ENCODE assay signal across 11 cellular contexts in genomic region chr13:52615817-52616216, GRCh38. TPM values are rescaled to one million over a fixed set of nuclear protein-coding genes. Genes with fewer than 3 reads are reported as not detected.
DNase-seq lines count a peak whose midpoint lies in the region; ATAC-seq, FAIRE-seq and TF ChIP-seq lines count a peak whose summit lies in the region.
"Had no signal": no experiment of that assay in that cellular context is flagged by ENCODE, and none has a peak within 500 bp of the region (broad histone marks: within the 10 kb centered on the region; RNA-seq: fewer than 3 reads in every experiment).

No MANE protein-coding gene starts in this region.

- WGBS in pancreas, 2 donors, result 82 to 83% methylated on average over 5 of the region's 5 CpGs

- peaks cover 23% of the 10 kb centered on the region for H3K4me1 Mint-ChIP-seq in activated T-cell treated with anti-CD3 and anti-CD28 coated beads, Interleukin-2, amount 50 U/mL, for 4 hours (ENCODE audit: low read depth)
- H3K4me1 Mint-ChIP-seq in activated T-helper 1 cell treated with anti-CD3 and anti-CD28 coated beads, Interleukin-12 subunit alpha, Interleukin-12 subunit beta, Interleukin-2, Interleukin-4 antibody, amounts not matched to agents 30 ng/mL and 10 ng/mL and 1 ng/mL, durations not matched to agents 14 hours and 24 hours and 36 hours (ENCODE audit: low read depth), result peaks cover 13% of the 10 kb centered on the region
- H3K4me1 Mint-ChIP-seq in osteocyte (ENCODE audit: unreplicated experiment), result peaks cover 13% of the 10 kb centered on the region

- no peak overlapping the region for H3K27ac ChIP-seq in pancreas
- H3K27ac ChIP-seq: neutrophil had no signal

- H3K9me3 ChIP-seq in pancreas, result no peaks in the 10 kb centered on the region
- H3K9me3 ChIP-seq: neutrophil had no signal

- H3K9me3 Mint-ChIP-seq in activated T-cell treated with anti-CD3 and anti-CD28 coated beads, Interleukin-2, amount 50 U/mL, for 4 hours, result no peaks in the 10 kb centered on the region
- H3K9me3 Mint-ChIP-seq in activated T-helper 1 cell treated with anti-CD3 and anti-CD28 coated beads, Interleukin-12 subunit alpha, Interleukin-12 subunit beta, Interleukin-2, Interleukin-4 antibody, amounts not matched to agents 30 ng/mL and 10 ng/mL and 1 ng/mL, durations not matched to agents 14 hours and 24 hours and 36 hours, result no peaks in the 10 kb centered on the region
- H3K9me3 Mint-ChIP-seq in osteocyte (ENCODE audit: unreplicated experiment), result peaks cover 7% of the 10 kb centered on the region

- H3K4me3 ChIP-seq in pancreas, result no peak overlapping the region

- peaks cover 0 to 2% (median 0%) of the 10 kb centered on the region in 3 donors for H3K4me1 ChIP-seq in pancreas

- TF ChIP-seq CTCF in osteocyte (IDR thresholded peaks at IDR 0.05), result no peak
- no peak for TF ChIP-seq CTCF in pancreas (IDR thresholded peaks at IDR 0.05)

- H3K27me3 Mint-ChIP-seq in activated T-cell treated with anti-CD3 and anti-CD28 coated beads, Interleukin-2, amount 50 U/mL, for 4 hours (ENCODE audit: low read depth), result peaks cover 2% of the 10 kb centered on the region
- H3K27me3 Mint-ChIP-seq in activated T-helper 1 cell treated with anti-CD3 and anti-CD28 coated beads, Interleukin-12 subunit alpha, Interleukin-12 subunit beta, Interleukin-2, Interleukin-4 antibody, amounts not matched to agents 30 ng/mL and 10 ng/mL and 1 ng/mL, durations not matched to agents 14 hours and 24 hours and 36 hours (ENCODE audit: insufficient read depth), result peaks cover 8% of the 10 kb centered on the region
- H3K27me3 Mint-ChIP-seq in osteocyte (ENCODE audit: unreplicated experiment), result no peaks in the 10 kb centered on the region

- peak overlapping the region; percentile 97 for H3K4me3 Mint-ChIP-seq in activated T-cell treated with anti-CD3 and anti-CD28 coated beads, Interleukin-2, amount 50 U/mL, for 4 hours
- H3K4me3 Mint-ChIP-seq in activated T-helper 1 cell treated with anti-CD3 and anti-CD28 coated beads, Interleukin-12 subunit alpha, Interleukin-12 subunit beta, Interleukin-2, Interleukin-4 antibody, amounts not matched to agents 30 ng/mL and 10 ng/mL and 1 ng/mL, durations not matched to agents 14 hours and 24 hours and 36 hours, result peak overlapping the region; percentile 99
- peak overlapping the region; percentile 99 for H3K4me3 Mint-ChIP-seq in osteocyte (ENCODE audit: unreplicated experiment)

- no peak for DNase-seq in activated T-cell treated with anti-CD3 and anti-CD28 coated beads, Interleukin-2, amount 50 U/mL, for 4 hours
- no peak for DNase-seq in activated T-cell treated with anti-CD3 and anti-CD28 coated beads, Interleukin-2, amount 50 U/mL, for 1 hour
- DNase-seq in Kasumi-1 (lab: John Stamatoyannopoulos, UW), result peak; percentile 29 to 36
- no peak for DNase-seq in activated T-helper 1 cell treated with anti-CD3 and anti-CD28 coated beads, Interleukin-12 subunit alpha, Interleukin-12 subunit beta, Interleukin-2, Interleukin-4 antibody, amounts not matched to agents 30 ng/mL and 10 ng/mL and 1 ng/mL, durations not matched to agents 14 hours and 24 hours and 36 hours (ENCODE audit: low spot score)
- no peak for DNase-seq in osteocyte (ENCODE audit: extremely low spot score, unreplicated experiment)
- no peak for DNase-seq in HK-2 (ENCODE audit: unreplicated experiment)
- no peak for DNase-seq in pancreas
- no peak for DNase-seq in NOMO-1 treated with DMSO at 0.1 percent for 48 hours (lab: John Stamatoyannopoulos, UW; ENCODE audit: unreplicated experiment)
- DNase-seq: anterior cingulate cortex, NCI-H1417 treated with DMSO at 0.1 percent for 48 hours had no signal

- H3K27me3 ChIP-seq in pancreas, result no peaks in the 10 kb centered on the region

- peak overlapping the region; percentile 95 for H3K27ac Mint-ChIP-seq in activated T-helper 1 cell treated with anti-CD3 and anti-CD28 coated beads, Interleukin-12 subunit alpha, Interleukin-12 subunit beta, Interleukin-2, Interleukin-4 antibody, amounts not matched to agents 30 ng/mL and 10 ng/mL and 1 ng/mL, durations not matched to agents 14 hours and 24 hours and 36 hours
- H3K27ac Mint-ChIP-seq in osteocyte (ENCODE audit: unreplicated experiment), result no peak overlapping the region

- FAIRE-seq in pancreas (lab: Jason Lieb, UNC), result no peak

- intact Hi-C loops in activated T-helper 1 cell treated with anti-CD3 and anti-CD28 coated beads, Interleukin-12 subunit alpha, Interleukin-12 subunit beta, Interleukin-2, Interleukin-4 antibody, amounts not matched to agents 30 ng/mL and 10 ng/mL and 1 ng/mL, durations not matched to agents 14 hours and 24 hours and 36 hours (cut with micrococcal nuclease), result loop anchor here (10.0 kb wide), 1 partner anchor 421 kb away; no protein-coding TSS in a partner anchor
- intact Hi-C loops in pancreas (cut with DNase I), result no loop called here

- no peaks in the 10 kb centered on the region for H3K36me3 Mint-ChIP-seq in activated T-cell treated with anti-CD3 and anti-CD28 coated beads, Interleukin-2, amount 50 U/mL, for 4 hours (ENCODE audit: insufficient read depth)
- peaks cover 2% of the 10 kb centered on the region for H3K36me3 Mint-ChIP-seq in activated T-helper 1 cell treated with anti-CD3 and anti-CD28 coated beads, Interleukin-12 subunit alpha, Interleukin-12 subunit beta, Interleukin-2, Interleukin-4 antibody, amounts not matched to agents 30 ng/mL and 10 ng/mL and 1 ng/mL, durations not matched to agents 14 hours and 24 hours and 36 hours (ENCODE audit: low read depth)
- H3K36me3 Mint-ChIP-seq in osteocyte (ENCODE audit: unreplicated experiment), result no peaks in the 10 kb centered on the region

- ATAC-seq in activated T-cell treated with anti-CD3 and anti-CD28 coated beads, Interleukin-2, amount 50 U/mL, for 4 hours, result no peak
- no peak for ATAC-seq in pancreas

- no peaks in the 10 kb centered on the region for H3K36me3 ChIP-seq in pancreas
- H3K36me3 ChIP-seq: neutrophil had no signal

RNA-seq across cellular contexts. Expression of gene HNRNPA1L2, which starts 26.4 kb away (rescaled TPM):
- total RNA-seq in activated T-cell treated with anti-CD3 and anti-CD28 coated beads, Interleukin-2, amount 50 U/mL, for 4 hours, result 1 to 10 TPM; 7.5 to 9.7 (median 8.9) TPM
- total RNA-seq in activated T-helper 1 cell treated with anti-CD3 and anti-CD28 coated beads, Interleukin-12 subunit alpha, Interleukin-12 subunit beta, Interleukin-2, Interleukin-4 antibody, amounts not matched to agents 30 ng/mL and 10 ng/mL and 1 ng/mL, durations not matched to agents 14 hours and 24 hours and 36 hours, result 8.8 and 9.6 TPM in 2 replicates
- total RNA-seq in osteocyte, result 7.2 and 8.9 TPM in 2 replicates
- 1 to 10 TPM; 1.9 to 4.0 (median 2.7) TPM for total RNA-seq in pancreas
- 10 to 100 TPM in 1 of 2 donors, 1 to 10 TPM in 1; 8.5 to 15.0 TPM for polyA plus RNA-seq in pancreas

RNA-seq across cellular contexts. Expression of gene SUGT1, which starts 36.8 kb away (rescaled TPM):
- 10 to 100 TPM; 59.8 to 73.2 (median 63.9) TPM for total RNA-seq in activated T-cell treated with anti-CD3 and anti-CD28 coated beads, Interleukin-2, amount 50 U/mL, for 4 hours
- 63.3 and 66.1 TPM in 2 replicates for total RNA-seq in activated T-helper 1 cell treated with anti-CD3 and anti-CD28 coated beads, Interleukin-12 subunit alpha, Interleukin-12 subunit beta, Interleukin-2, Interleukin-4 antibody, amounts not matched to agents 30 ng/mL and 10 ng/mL and 1 ng/mL, durations not matched to agents 14 hours and 24 hours and 36 hours
- total RNA-seq in osteocyte (46.1 and 48.4 TPM in 2 replicates), pancreas (10 to 100 TPM; 16.9 to 28.7 (median 21.8) TPM)
- polyA plus RNA-seq in pancreas, result 10 to 100 TPM; 16.6 to 24.3 TPM

Comparison
In these comparisons a context has a peak if more than half of its experiments do, and no peak if none do; other contexts are left out.
1. DNase-seq: peak in Kasumi-1 (2 of 2); none in activated T-cell treated with anti-CD3 and anti-CD28 coated beads, Interleukin-2, amount 50 U/mL, for 4 hours (single experiment), activated T-cell treated with anti-CD3 and anti-CD28 coated beads, Interleukin-2, amount 50 U/mL, for 1 hour (single experiment), activated T-helper 1 cell treated with anti-CD3 and anti-CD28 coated beads, Interleukin-12 subunit alpha, Interleukin-12 subunit beta, Interleukin-2, Interleukin-4 antibody, amounts not matched to agents 30 ng/mL and 10 ng/mL and 1 ng/mL, durations not matched to agents 14 hours and 24 hours and 36 hours (single experiment), osteocyte (single experiment), HK-2 (single experiment), pancreas (0 of 6) and NOMO-1 treated with DMSO at 0.1 percent for 48 hours (single experiment).
2. Peak in every context shown above with its lines, with median percentiles within 50 percentile points of each other: H3K4me3 Mint-ChIP-seq.